1 cellular context compared by ENCODE assay signal in the genomic region with DNA sequence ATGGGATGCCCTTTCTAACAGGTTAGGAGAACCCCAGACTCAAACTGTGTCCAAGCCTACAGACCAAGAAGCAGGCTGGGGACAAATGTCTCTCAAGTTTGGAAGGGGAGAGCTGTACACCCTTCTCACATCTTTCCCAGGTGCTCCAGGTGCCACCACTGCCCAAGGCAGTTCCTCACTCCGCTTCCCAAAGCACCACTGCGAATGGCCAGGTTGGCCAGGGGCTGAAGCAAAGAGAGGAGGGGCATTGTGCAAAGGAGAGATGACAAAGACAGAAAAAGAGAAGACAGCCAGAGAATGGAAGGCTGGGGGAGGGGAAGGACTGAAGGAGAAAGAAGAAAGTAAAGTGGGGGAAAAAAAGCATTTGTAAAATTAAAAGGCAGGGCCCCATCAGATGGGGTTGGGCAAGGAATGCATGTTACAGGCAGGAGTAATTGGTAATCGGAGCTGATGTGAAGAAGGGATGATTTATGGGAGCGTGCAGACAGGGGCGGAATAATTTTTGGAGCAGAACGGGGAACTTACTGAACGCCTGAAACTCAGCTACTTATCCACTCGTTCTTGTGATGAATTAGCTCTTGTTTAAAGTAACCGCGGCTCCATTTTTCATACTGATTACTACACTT.
TF ChIP-seq lines count a peak whose summit lies in the region.

No MANE protein-coding gene starts in this region.

TF ChIP-seq in HEK293, 187 proteins besides CTCF, POLR2A, EP300 and RAD21 (continued from another document and continues in another):
- TF ChIP-seq, protein P1, sequence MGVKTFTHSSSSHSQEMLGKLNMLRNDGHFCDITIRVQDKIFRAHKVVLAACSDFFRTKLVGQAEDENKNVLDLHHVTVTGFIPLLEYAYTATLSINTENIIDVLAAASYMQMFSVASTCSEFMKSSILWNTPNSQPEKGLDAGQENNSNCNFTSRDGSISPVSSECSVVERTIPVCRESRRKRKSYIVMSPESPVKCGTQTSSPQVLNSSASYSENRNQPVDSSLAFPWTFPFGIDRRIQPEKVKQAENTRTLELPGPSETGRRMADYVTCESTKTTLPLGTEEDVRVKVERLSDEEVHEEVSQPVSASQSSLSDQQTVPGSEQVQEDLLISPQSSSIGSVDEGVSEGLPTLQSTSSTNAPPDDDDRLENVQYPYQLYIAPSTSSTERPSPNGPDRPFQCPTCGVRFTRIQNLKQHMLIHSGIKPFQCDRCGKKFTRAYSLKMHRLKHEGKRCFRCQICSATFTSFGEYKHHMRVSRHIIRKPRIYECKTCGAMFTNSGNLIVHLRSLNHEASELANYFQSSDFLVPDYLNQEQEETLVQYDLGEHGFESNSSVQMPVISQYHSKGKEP (tag by site-specific recombination; IDR thresholded peaks at IDR 0.05): peak; percentile 44; the same call in 1 of the 2 replicates
- TF ChIP-seq ZNF548 (tag by site-specific recombination; IDR thresholded peaks at IDR 0.05) (no peak), ZBTB17 (tag by site-specific recombination; IDR thresholded peaks at IDR 0.05) (peak; percentile 75), ZNF768 (tag by site-specific recombination; IDR thresholded peaks at IDR 0.05) (no peak), SETDB1 (IDR thresholded peaks at IDR 0.05; ENCODE audit: insufficient read length, low read length) (no peak), ZNF561 (tag by site-specific recombination; IDR thresholded peaks at IDR 0.05; ENCODE audit: borderline replicate concordance) (peak; percentile 45; the same call in 1 of the 2 replicates), ZNF426 (tag by site-specific recombination; IDR thresholded peaks at IDR 0.05) (no peak), ZNF501 (tag by site-specific recombination; IDR thresholded peaks at IDR 0.05) (no peak), SCRT1 (tag by site-specific recombination; IDR thresholded peaks at IDR 0.05; ENCODE audit: borderline replicate concordance) (no peak), MYNN (tag by site-specific recombination; IDR thresholded peaks at IDR 0.05; ENCODE audit: borderline replicate concordance) (peak; percentile 61; the same call in 1 of the 2 replicates), ZNF544 (tag by site-specific recombination; IDR thresholded peaks at IDR 0.05) (no peak), ZNF624 (tag by site-specific recombination; IDR thresholded peaks at IDR 0.05) (no peak), ZNF529 (tag by site-specific recombination; IDR thresholded peaks at IDR 0.05; ENCODE audit: insufficient replicate concordance) (no peak), IKZF3 (tag by site-specific recombination; IDR thresholded peaks at IDR 0.05) (0 out of 2 replicates have a peak, but pooled peaks have one; percentile 33), BCL11A (tag by site-specific recombination; IDR thresholded peaks at IDR 0.05; ENCODE audit: low read depth) (no peak), ZNF707 (tag by site-specific recombination; IDR thresholded peaks at IDR 0.05) (no peak), MZF1 (tag by site-specific recombination; IDR thresholded peaks at IDR 0.05; ENCODE audit: borderline replicate concordance) (no peak), ZNF560 (tag by site-specific recombination; IDR thresholded peaks at IDR 0.05; ENCODE audit: borderline replicate concordance) (no peak), ZNF324 (tag by site-specific recombination; IDR thresholded peaks at IDR 0.05) (no peak), ZIC2 (tag by site-specific recombination; IDR thresholded peaks at IDR 0.05) (no peak), KLF8 (tag by site-specific recombination; IDR thresholded peaks at IDR 0.05) (no peak), ZFP69B (tag by site-specific recombination; IDR thresholded peaks at IDR 0.05) (0 out of 2 replicates have a peak, but pooled peaks have one; percentile 44), FEZF1 (tag by site-specific recombination; IDR thresholded peaks at IDR 0.05) (peak; percentile 65), MEIS1 (CRISPR knock-in tag; IDR thresholded peaks at IDR 0.05; ENCODE audit: borderline replicate concordance) (no peak), OSR2 (tag by site-specific recombination; IDR thresholded peaks at IDR 0.05) (peak; percentile 90), ZNF433 (tag by site-specific recombination; IDR thresholded peaks at IDR 0.05; ENCODE audit: low read depth) (no peak), KLF7 (tag by site-specific recombination; IDR thresholded peaks at IDR 0.05; ENCODE audit: borderline replicate concordance) (peak; percentile 22; the same call in 1 of the 2 replicates), SP3 (tag by site-specific recombination; IDR thresholded peaks at IDR 0.05) (no peak), ZNF292 (tag by site-specific recombination; IDR thresholded peaks at IDR 0.05; ENCODE audit: borderline replicate concordance, low read depth) (no peak), ZNF248 (tag by site-specific recombination; IDR thresholded peaks at IDR 0.05) (no peak)
- TF ChIP-seq, protein P2, sequence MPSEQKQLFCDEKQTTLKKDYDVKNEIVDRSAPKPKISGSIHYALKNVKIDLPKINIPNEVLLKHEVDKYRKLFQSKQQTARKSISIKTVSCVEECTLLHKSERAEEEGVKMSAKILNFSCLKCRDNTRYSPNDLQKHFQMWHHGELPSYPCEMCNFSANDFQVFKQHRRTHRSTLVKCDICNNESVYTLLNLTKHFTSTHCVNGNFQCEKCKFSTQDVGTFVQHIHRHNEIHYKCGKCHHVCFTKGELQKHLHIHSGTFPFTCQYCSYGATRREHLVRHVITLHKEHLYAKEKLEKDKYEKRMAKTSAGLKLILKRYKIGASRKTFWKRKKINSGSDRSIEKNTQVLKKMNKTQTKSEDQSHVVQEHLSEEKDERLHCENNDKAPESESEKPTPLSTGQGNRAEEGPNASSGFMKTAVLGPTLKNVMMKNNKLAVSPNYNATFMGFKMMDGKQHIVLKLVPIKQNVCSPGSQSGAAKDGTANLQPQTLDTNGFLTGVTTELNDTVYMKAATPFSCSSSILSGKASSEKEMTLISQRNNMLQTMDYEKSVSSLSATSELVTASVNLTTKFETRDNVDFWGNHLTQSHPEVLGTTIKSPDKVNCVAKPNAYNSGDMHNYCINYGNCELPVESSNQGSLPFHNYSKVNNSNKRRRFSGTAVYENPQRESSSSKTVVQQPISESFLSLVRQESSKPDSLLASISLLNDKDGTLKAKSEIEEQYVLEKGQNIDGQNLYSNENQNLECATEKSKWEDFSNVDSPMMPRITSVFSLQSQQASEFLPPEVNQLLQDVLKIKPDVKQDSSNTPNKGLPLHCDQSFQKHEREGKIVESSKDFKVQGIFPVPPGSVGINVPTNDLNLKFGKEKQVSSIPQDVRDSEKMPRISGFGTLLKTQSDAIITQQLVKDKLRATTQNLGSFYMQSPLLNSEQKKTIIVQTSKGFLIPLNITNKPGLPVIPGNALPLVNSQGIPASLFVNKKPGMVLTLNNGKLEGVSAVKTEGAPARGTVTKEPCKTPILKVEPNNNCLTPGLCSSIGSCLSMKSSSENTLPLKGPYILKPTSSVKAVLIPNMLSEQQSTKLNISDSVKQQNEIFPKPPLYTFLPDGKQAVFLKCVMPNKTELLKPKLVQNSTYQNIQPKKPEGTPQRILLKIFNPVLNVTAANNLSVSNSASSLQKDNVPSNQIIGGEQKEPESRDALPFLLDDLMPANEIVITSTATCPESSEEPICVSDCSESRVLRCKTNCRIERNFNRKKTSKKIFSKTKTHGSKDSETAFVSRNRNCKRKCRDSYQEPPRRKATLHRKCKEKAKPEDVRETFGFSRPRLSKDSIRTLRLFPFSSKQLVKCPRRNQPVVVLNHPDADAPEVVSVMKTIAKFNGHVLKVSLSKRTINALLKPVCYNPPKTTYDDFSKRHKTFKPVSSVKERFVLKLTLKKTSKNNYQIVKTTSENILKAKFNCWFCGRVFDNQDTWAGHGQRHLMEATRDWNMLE (tag by site-specific recombination; conservative IDR thresholded peaks at IDR 0.05; ENCODE audit: low read depth): no peak
- TF ChIP-seq, protein P3, sequence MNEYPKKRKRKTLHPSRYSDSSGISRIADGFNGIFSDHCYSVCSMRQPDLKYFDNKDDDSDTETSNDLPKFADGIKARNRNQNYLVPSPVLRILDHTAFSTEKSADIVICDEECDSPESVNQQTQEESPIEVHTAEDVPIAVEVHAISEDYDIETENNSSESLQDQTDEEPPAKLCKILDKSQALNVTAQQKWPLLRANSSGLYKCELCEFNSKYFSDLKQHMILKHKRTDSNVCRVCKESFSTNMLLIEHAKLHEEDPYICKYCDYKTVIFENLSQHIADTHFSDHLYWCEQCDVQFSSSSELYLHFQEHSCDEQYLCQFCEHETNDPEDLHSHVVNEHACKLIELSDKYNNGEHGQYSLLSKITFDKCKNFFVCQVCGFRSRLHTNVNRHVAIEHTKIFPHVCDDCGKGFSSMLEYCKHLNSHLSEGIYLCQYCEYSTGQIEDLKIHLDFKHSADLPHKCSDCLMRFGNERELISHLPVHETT (tag by site-specific recombination; IDR thresholded peaks at IDR 0.05): no peak
- TF ChIP-seq, protein P4, sequence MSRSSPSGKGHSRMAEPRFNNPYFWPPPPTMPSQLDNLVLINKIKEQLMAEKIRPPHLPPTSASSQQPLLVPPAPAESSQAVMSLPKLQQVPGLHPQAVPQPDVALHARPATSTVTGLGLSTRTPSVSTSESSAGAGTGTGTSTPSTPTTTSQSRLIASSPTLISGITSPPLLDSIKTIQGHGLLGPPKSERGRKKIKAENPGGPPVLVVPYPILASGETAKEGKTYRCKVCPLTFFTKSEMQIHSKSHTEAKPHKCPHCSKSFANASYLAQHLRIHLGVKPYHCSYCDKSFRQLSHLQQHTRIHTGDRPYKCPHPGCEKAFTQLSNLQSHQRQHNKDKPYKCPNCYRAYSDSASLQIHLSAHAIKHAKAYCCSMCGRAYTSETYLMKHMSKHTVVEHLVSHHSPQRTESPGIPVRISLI (tag by site-specific recombination; IDR thresholded peaks at IDR 0.05): no peak
- TF ChIP-seq, protein P5, sequence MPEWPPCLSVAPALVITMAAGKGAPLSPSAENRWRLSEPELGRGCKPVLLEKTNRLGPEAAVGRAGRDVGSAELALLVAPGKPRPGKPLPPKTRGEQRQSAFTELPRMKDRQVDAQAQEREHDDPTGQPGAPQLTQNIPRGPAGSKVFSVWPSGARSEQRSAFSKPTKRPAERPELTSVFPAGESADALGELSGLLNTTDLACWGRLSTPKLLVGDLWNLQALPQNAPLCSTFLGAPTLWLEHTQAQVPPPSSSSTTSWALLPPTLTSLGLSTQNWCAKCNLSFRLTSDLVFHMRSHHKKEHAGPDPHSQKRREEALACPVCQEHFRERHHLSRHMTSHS (tag by site-specific recombination; IDR thresholded peaks at IDR 0.05): no peak
- TF ChIP-seq, protein P6, sequence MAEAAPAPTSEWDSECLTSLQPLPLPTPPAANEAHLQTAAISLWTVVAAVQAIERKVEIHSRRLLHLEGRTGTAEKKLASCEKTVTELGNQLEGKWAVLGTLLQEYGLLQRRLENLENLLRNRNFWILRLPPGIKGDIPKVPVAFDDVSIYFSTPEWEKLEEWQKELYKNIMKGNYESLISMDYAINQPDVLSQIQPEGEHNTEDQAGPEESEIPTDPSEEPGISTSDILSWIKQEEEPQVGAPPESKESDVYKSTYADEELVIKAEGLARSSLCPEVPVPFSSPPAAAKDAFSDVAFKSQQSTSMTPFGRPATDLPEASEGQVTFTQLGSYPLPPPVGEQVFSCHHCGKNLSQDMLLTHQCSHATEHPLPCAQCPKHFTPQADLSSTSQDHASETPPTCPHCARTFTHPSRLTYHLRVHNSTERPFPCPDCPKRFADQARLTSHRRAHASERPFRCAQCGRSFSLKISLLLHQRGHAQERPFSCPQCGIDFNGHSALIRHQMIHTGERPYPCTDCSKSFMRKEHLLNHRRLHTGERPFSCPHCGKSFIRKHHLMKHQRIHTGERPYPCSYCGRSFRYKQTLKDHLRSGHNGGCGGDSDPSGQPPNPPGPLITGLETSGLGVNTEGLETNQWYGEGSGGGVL (tag by site-specific recombination; IDR thresholded peaks at IDR 0.05): peak; percentile 72
- TF ChIP-seq, protein P7, sequence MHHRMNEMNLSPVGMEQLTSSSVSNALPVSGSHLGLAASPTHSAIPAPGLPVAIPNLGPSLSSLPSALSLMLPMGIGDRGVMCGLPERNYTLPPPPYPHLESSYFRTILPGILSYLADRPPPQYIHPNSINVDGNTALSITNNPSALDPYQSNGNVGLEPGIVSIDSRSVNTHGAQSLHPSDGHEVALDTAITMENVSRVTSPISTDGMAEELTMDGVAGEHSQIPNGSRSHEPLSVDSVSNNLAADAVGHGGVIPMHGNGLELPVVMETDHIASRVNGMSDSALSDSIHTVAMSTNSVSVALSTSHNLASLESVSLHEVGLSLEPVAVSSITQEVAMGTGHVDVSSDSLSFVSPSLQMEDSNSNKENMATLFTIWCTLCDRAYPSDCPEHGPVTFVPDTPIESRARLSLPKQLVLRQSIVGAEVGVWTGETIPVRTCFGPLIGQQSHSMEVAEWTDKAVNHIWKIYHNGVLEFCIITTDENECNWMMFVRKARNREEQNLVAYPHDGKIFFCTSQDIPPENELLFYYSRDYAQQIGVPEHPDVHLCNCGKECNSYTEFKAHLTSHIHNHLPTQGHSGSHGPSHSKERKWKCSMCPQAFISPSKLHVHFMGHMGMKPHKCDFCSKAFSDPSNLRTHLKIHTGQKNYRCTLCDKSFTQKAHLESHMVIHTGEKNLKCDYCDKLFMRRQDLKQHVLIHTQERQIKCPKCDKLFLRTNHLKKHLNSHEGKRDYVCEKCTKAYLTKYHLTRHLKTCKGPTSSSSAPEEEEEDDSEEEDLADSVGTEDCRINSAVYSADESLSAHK (tag by site-specific recombination; IDR thresholded peaks at IDR 0.05): peak; percentile 56; the same call in 1 of the 2 replicates
- TF ChIP-seq, protein P8, sequence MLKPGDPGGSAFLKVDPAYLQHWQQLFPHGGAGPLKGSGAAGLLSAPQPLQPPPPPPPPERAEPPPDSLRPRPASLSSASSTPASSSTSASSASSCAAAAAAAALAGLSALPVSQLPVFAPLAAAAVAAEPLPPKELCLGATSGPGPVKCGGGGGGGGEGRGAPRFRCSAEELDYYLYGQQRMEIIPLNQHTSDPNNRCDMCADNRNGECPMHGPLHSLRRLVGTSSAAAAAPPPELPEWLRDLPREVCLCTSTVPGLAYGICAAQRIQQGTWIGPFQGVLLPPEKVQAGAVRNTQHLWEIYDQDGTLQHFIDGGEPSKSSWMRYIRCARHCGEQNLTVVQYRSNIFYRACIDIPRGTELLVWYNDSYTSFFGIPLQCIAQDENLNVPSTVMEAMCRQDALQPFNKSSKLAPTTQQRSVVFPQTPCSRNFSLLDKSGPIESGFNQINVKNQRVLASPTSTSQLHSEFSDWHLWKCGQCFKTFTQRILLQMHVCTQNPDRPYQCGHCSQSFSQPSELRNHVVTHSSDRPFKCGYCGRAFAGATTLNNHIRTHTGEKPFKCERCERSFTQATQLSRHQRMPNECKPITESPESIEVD (tag by site-specific recombination; IDR thresholded peaks at IDR 0.05): peak; percentile 64
- TF ChIP-seq, protein P9, sequence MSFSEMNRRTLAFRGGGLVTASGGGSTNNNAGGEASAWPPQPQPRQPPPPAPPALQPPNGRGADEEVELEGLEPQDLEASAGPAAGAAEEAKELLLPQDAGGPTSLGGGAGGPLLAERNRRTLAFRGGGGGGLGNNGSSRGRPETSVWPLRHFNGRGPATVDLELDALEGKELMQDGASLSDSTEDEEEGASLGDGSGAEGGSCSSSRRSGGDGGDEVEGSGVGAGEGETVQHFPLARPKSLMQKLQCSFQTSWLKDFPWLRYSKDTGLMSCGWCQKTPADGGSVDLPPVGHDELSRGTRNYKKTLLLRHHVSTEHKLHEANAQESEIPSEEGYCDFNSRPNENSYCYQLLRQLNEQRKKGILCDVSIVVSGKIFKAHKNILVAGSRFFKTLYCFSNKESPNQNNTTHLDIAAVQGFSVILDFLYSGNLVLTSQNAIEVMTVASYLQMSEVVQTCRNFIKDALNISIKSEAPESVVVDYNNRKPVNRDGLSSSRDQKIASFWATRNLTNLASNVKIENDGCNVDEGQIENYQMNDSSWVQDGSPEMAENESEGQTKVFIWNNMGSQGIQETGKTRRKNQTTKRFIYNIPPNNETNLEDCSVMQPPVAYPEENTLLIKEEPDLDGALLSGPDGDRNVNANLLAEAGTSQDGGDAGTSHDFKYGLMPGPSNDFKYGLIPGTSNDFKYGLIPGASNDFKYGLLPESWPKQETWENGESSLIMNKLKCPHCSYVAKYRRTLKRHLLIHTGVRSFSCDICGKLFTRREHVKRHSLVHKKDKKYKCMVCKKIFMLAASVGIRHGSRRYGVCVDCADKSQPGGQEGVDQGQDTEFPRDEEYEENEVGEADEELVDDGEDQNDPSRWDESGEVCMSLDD (tag by site-specific recombination; IDR thresholded peaks at IDR 0.05): no peak
